3 cellular contexts compared by ENCODE assay signal in genomic region chr2:172803308-172803707, GRCh38.
DNase-seq lines count a peak whose midpoint lies in the region; ATAC-seq, FAIRE-seq and TF ChIP-seq lines count a peak whose summit lies in the region.
"Not testable (repeated sequence)": the region's sequence is repeated elsewhere in the genome, so short reads cannot be mapped to it uniquely, and the experiment has no call there.

No MANE protein-coding gene starts in this region.

- H3K27me3 ChIP-seq in K562 (ENCODE audit: control insufficient read depth in 2 of 2, insufficient read depth in 2 of 2, low read length in 2 of 2): not testable (repeated sequence)

- H3K4me2 ChIP-seq in A549; K562 (ENCODE audit: insufficient read depth, low read length): not testable (repeated sequence)

- TF ChIP-seq POLR2A in A549 (IDR thresholded peaks at IDR 0.05; ENCODE audit: low read length); K562 (conservative IDR thresholded peaks at IDR 0.05): not testable (repeated sequence)

- not testable (repeated sequence) for TF ChIP-seq EP300 in A549 (IDR thresholded peaks at IDR 0.05); K562 (IDR thresholded peaks at IDR 0.05; ENCODE audit: low read length)

- H4K20me1 ChIP-seq in K562 (replicated peaks; ENCODE audit: control insufficient read depth, insufficient read depth, low read length): not testable (repeated sequence)

- POLR2A ChIA-PET in A549 (lab: Yijun Ruan, JAX); HEK293 (lab: Yijun Ruan, JAX); K562 (lab: Yijun Ruan, JAX): not testable (repeated sequence)

- H3K9me1 ChIP-seq in K562 (ENCODE audit: control insufficient read depth, insufficient read depth, low read length): not testable (repeated sequence)

- DNase-seq in A549 (ENCODE audit: low read depth in 1 of 2, low spot score in 1 of 2); K562 (ENCODE audit: extremely low read depth in 1 of 4, low spot score in 3 of 4): not testable (repeated sequence)

- not testable (repeated sequence) for H3K4me1 ChIP-seq in A549; HEK293 (ENCODE audit: control insufficient read depth, insufficient read depth, low read length); K562 (replicated peaks in 1 of 2; ENCODE audit: control insufficient read depth in 2 of 2, insufficient read depth in 2 of 2, low read length in 2 of 2)

- 0% methylated on average over 1 of the region's 1 CpG for WGBS in A549 (ENCODE audit: missing lambda C conversion rate)
- 0% methylated on average over 1 of the region's 1 CpG for WGBS in K562 (ENCODE audit: insufficient coverage, low coverage, missing lambda C conversion rate)

- not testable (repeated sequence) for ATAC-seq in A549, K562

- in situ Hi-C loops in K562 (cut with MboI): not testable (repeated sequence)

- H2AFZ ChIP-seq in K562 (ENCODE audit: low read depth, low read length): not testable (repeated sequence)

- not testable (repeated sequence) for H3K79me2 ChIP-seq in K562 (ENCODE audit: control insufficient read depth, insufficient read depth, low read length)

- not testable (repeated sequence) for H3K36me3 ChIP-seq in HEK293 (ENCODE audit: control insufficient read depth in 2 of 2, insufficient read depth in 1 of 2, low read length in 2 of 2); K562 (ENCODE audit: control insufficient read depth, insufficient read depth, low read length)

- H3K9ac ChIP-seq in K562 (ENCODE audit: insufficient read depth in 1 of 2, low read depth in 2 of 2, low read length in 2 of 2): not testable (repeated sequence)

- not testable (repeated sequence) for BruUV-seq in K562 (replicated peaks; lab: Mats Ljungman, UMichigan)

- intact Hi-C loops in K562 (cut with micrococcal nuclease): not testable (repeated sequence)

- H3K9me3 ChIP-seq in A549: 0 out of 3 replicates have a peak, but pooled peaks cover 11% of the 10 kb centered on the region
- not testable (repeated sequence) for H3K9me3 ChIP-seq in HEK293 (ENCODE audit: control insufficient read depth, insufficient read depth, low read depth, low read length); K562 (replicated peaks; ENCODE audit: control insufficient read depth, insufficient read depth, low read depth, low read length)

- TF ChIP-seq CTCF in A549 (IDR thresholded peaks at IDR 0.05); HEK293 (tag by site-specific recombination; IDR thresholded peaks at IDR 0.05); K562 (IDR thresholded peaks at IDR 0.05 in 2 of 3, conservative IDR thresholded peaks at IDR 0.05 in 1 of 3; ENCODE audit: insufficient read depth in 2 of 3, low read depth in 1 of 3, low read length in 3 of 3): not testable (repeated sequence)

- not testable (repeated sequence) for H3K27ac ChIP-seq in A549; HEK293 (ENCODE audit: extremely low read depth, low read depth, low read length); K562 (ENCODE audit: extremely low read depth, low read depth, low read length)

- not testable (repeated sequence) for TF ChIP-seq RAD21 in A549 (conservative IDR thresholded peaks at IDR 0.05 in 1 of 2, IDR thresholded peaks at IDR 0.05 in 1 of 2); K562 (CRISPR knock-in tag; conservative IDR thresholded peaks at IDR 0.05 in 1 of 2, IDR thresholded peaks at IDR 0.05 in 1 of 2)

- not testable (repeated sequence) for H3K4me3 ChIP-seq in A549; HEK293 (ENCODE audit: low read depth, low read length); K562

- CTCF ChIA-PET in A549 (lab: Yijun Ruan, JAX): interaction anchor here (1.1 to 5.7 kb wide), 2 partner anchors 128 to 219 kb away, joined by 3 to 31 read pairs; no protein-coding TSS in a partner anchor
- CTCF ChIA-PET in HEK293 (lab: Yijun Ruan, JAX): interaction anchor here (9.2 kb wide), 1 partner anchor 127 kb away, joined by 154 read pairs; no protein-coding TSS in a partner anchor
- CTCF ChIA-PET in K562 (lab: Yijun Ruan, JAX; ENCODE audit: low intra/inter-chr PET ratio): not testable (repeated sequence)

- FAIRE-seq in A549 (lab: Jason Lieb, UNC); K562 (lab: Jason Lieb, UNC): not testable (repeated sequence)

TF ChIP-seq in A549, 52 proteins besides CTCF, POLR2A, EP300 and RAD21:
- TF ChIP-seq ZFP36 (IDR thresholded peaks at IDR 0.05; ENCODE audit: borderline replicate concordance, partially characterized antibody): peak; percentile 97

TF ChIP-seq in HEK293, 187 proteins besides CTCF, POLR2A, EP300 and RAD21:
- TF ChIP-seq ZNF626 (tag by site-specific recombination; IDR thresholded peaks at IDR 0.05) (0 out of 2 replicates have a peak, but pooled peaks have one; percentile 28), TRIM28 (IDR thresholded peaks at IDR 0.05; ENCODE audit: borderline replicate concordance, low read length) (peak; percentile 69; the same call in 1 of the 2 replicates), ZNF585B (tag by site-specific recombination; IDR thresholded peaks at IDR 0.05) (peak; percentile 96), SETDB1 (IDR thresholded peaks at IDR 0.05; ENCODE audit: insufficient read length, low read length) (peak; percentile 83)
TF ChIP-seq in HEK293: peak in this region for 4; not testable (repeated sequence) for 183.

TF ChIP-seq in K562, 482 proteins besides CTCF, POLR2A, EP300 and RAD21:
- 0 out of 2 replicates have a peak, but pooled peaks have one; percentile 53 for TF ChIP-seq CBX5 (IDR thresholded peaks at IDR 0.05; ENCODE audit: borderline replicate concordance, low read depth)
- peak; percentile 43; the same call in 1 of the 2 replicates for TF ChIP-seq CEBPZ (IDR thresholded peaks at IDR 0.05; ENCODE audit: borderline replicate concordance, low read depth, low read length)
- TF ChIP-seq ZNF280A (IDR thresholded peaks at IDR 0.05; ENCODE audit: low read depth, partially characterized antibody): peak; percentile 42
- TF ChIP-seq ZFP36 (IDR thresholded peaks at IDR 0.05; ENCODE audit: low read depth, low read length, partially characterized antibody): peak; percentile 87
- peak in 1 of 2 experiments; percentile 40; a peak in 1 of 3 replicates for TF ChIP-seq CBX3 (IDR thresholded peaks at IDR 0.05; ENCODE audit: borderline replicate concordance in 1 of 2, low read length in 2 of 2)
- TF ChIP-seq TRIM28 (IDR thresholded peaks at IDR 0.05): 0 out of 2 replicates have a peak, but pooled peaks have one; percentile 20
